In the genomic region with DNA sequence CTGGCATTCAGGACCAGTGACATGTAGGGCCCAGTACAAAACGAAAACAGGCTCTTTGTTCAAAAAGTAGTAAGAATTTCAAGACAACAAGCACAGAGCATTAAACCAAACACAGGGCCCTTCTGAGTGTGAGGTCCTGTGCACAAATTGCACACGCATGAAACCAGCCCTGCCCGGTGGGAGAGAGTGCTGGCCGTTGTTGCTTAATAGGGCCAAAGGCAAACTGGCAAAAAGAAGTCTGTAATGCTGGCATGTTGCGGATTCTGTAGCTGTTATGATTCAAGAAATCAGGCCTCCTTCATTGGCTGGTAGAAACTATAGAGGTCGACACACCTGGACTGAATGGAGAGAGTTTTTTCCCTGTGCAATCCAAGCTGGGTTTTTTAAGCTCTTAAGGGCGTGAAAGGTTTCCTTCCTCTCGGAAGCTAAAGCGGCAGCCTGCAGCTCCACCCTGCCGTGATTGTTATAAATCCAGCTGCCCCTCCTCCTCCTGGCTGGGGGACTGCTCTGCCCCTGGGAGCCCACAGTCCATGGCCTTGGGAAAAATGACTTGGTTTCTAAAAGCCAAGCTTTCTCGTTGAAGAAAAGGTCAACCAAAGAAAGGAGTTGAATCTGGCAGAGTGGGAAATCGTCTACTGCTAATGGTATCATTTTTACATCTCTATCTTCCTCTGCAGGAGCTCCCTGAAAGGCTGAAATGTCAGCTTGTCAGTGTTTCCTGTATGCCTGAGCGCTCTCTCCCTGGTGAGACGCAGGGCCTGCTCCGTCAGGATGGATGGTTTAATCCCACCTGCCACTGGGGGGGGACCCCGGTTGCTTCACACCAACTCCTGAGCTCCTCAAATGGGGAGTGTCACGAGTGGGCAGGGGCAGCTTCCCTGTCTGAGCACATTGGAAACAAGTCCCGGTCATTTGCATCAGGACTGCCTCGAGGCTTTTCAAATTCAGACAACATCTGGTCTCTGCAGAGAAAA, we compare ENCODE assay signal across 12 cellular contexts.
DNase-seq lines count a peak whose midpoint lies in the region; ATAC-seq and TF ChIP-seq lines count a peak whose summit lies in the region.
"Had no signal": no experiment of that assay in that cellular context is flagged by ENCODE, and none has a peak within 500 bp of the region (broad histone marks: within the 10 kb centered on the region; RNA-seq: fewer than 3 reads in every experiment).

No MANE protein-coding gene starts in this region.

- H3K27me3 ChIP-seq in H7 (ENCODE audit: control insufficient read depth, insufficient read depth, low read length) (no peaks in the 10 kb centered on the region; the same call in 1 of the 2 replicates), foreskin keratinocyte (peaks cover 33% of the 10 kb centered on the region), neural progenitor cell (no peaks in the 10 kb centered on the region), testis (no peaks in the 10 kb centered on the region), body of pancreas (no peaks in the 10 kb centered on the region)

- H3K36me3 Mint-ChIP-seq in neural progenitor cell: peaks cover 1% of the 10 kb centered on the region

- WGBS in testis, 2 donors: 63 to 64% methylated on average over 15 to 19 of the region's 19 CpGs
- 51 to 65% methylated on average over 18 to 19 of the region's 19 CpGs for WGBS in body of pancreas, 2 donors

- no peak overlapping the region for H3K27ac ChIP-seq in foreskin keratinocyte
- H3K27ac ChIP-seq in neural progenitor cell: no peak overlapping the region
- no peak overlapping the region for H3K27ac ChIP-seq in testis
- H3K27ac ChIP-seq in body of pancreas: no peak overlapping the region

- H3K4me3 ChIP-seq in H7 (ENCODE audit: insufficient read depth, low read depth, low read length) (no peak overlapping the region), neural progenitor cell (peak overlapping the region; percentile 0), testis (no peak overlapping the region), body of pancreas (no peak overlapping the region)

- TF ChIP-seq POLR2A in testis (IDR thresholded peaks at IDR 0.05): no peak
- TF ChIP-seq POLR2A in body of pancreas (IDR thresholded peaks at IDR 0.05): no peak

- peak overlapping the region; percentile 10 for H2AFZ ChIP-seq in neural progenitor cell (replicated peaks)

- TF ChIP-seq CTCF in foreskin keratinocyte (conservative IDR thresholded peaks at IDR 0.05) (peak; percentile 32), neural progenitor cell (IDR thresholded peaks at IDR 0.05) (no peak), testis (IDR thresholded peaks at IDR 0.05) (no peak), body of pancreas (IDR thresholded peaks at IDR 0.05) (no peak)

- no peaks in the 10 kb centered on the region for H3K36me3 ChIP-seq in H7 (replicated peaks; ENCODE audit: control insufficient read depth, insufficient read depth, low read length)
- H3K36me3 ChIP-seq in neural progenitor cell: no peaks in the 10 kb centered on the region
- no peaks in the 10 kb centered on the region for H3K36me3 ChIP-seq in testis (ENCODE audit: low read depth, missing control alignments)
- H3K36me3 ChIP-seq in body of pancreas (replicated peaks in 1 of 2; ENCODE audit: insufficient read depth in 1 of 2, low read depth in 2 of 2): no peaks in the 10 kb centered on the region

- peak overlapping the region; percentile 84 for H3K27ac Mint-ChIP-seq in neural progenitor cell

- ATAC-seq in foreskin keratinocyte (peak; percentile 11), GM19455 (IDR thresholded peaks at IDR 0.05; ENCODE audit: unreplicated experiment) (no peak), body of pancreas (no peak), HG03571 (IDR thresholded peaks at IDR 0.05; ENCODE audit: unreplicated experiment) (no peak)

- H3K4me2 ChIP-seq in neural progenitor cell: peak overlapping the region; percentile 53

- H3K9me3 ChIP-seq in neural progenitor cell (ENCODE audit: low read depth) (no peaks in the 10 kb centered on the region), testis (no peaks in the 10 kb centered on the region), body of pancreas (no peaks in the 10 kb centered on the region)

- no peaks in the 10 kb centered on the region for H4K20me1 ChIP-seq in neural progenitor cell (ENCODE audit: low read depth)

- peak overlapping the region; percentile 61 for H3K4me3 Mint-ChIP-seq in neural progenitor cell

- H3F3A ChIP-seq in neural progenitor cell (ENCODE audit: low read depth): peaks cover 8% of the 10 kb centered on the region

- H3K9me3 Mint-ChIP-seq in neural progenitor cell: no peaks in the 10 kb centered on the region

- peaks cover 13% of the 10 kb centered on the region for H3K27me3 Mint-ChIP-seq in neural progenitor cell (ENCODE audit: insufficient read depth, low read depth)

- intact Hi-C loops in testis (cut with DNase I; ENCODE audit: low total_unique reads): no loop called here
- intact Hi-C loops in body of pancreas (cut with DNase I): no loop called here

- DNase-seq in H7 (peak; percentile 61), NCI-H510A treated with DMSO at 0.1 percent for 48 hours (lab: John Stamatoyannopoulos, UW) (peak; percentile 43), foreskin keratinocyte (no peak), neural progenitor cell (ENCODE audit: low spot score) (peak; percentile 65), testis (no peak), body of pancreas (no peak)
- DNase-seq: NCI-H446 treated with DMSO at 0.1 percent for 48 hours; nucleus accumbens; stimulated activated CD4-positive, alpha-beta T cell treated with anti-CD3 and anti-CD28 coated beads, Interleukin-2, amount 100 ng/mL, for 24 hours; stimulated activated naive CD4-positive, alpha-beta T cell had no signal

- no peak overlapping the region for H3K9ac ChIP-seq in neural progenitor cell

- no peaks in the 10 kb centered on the region for H3K4me1 ChIP-seq in foreskin keratinocyte
- H3K4me1 ChIP-seq in neural progenitor cell: peaks cover 25% of the 10 kb centered on the region
- H3K4me1 ChIP-seq in testis: peaks cover 2% of the 10 kb centered on the region
- no peaks in the 10 kb centered on the region for H3K4me1 ChIP-seq in body of pancreas

- H3K79me2 ChIP-seq in neural progenitor cell (ENCODE audit: low read depth): no peaks in the 10 kb centered on the region

- H3K4me1 Mint-ChIP-seq in neural progenitor cell: peaks cover 52% of the 10 kb centered on the region

Comparison
In these comparisons a context has a peak if more than half of its experiments do, and no peak if none do; other contexts are left out.
1. DNase-seq: peak in H7 (single experiment), NCI-H510A treated with DMSO at 0.1 percent for 48 hours (single experiment) and neural progenitor cell (single experiment); none in foreskin keratinocyte (0 of 2), testis (single experiment) and body of pancreas (0 of 4).